Comparison of ENCODE assay signal across 8 cellular contexts in genomic region chr1:1788646-1789431, GRCh38. TPM values are rescaled to one million over a fixed set of nuclear protein-coding genes. Genes with fewer than 3 reads are reported as not detected.
DNase-seq lines count a peak whose midpoint lies in the region; ATAC-seq and TF ChIP-seq lines count a peak whose summit lies in the region.

No MANE protein-coding gene starts in this region.

- POLR2A ChIA-PET in A673 (lab: Charles Lee; ENCODE audit: low non-redundant PET): no interaction called here
- POLR2A ChIA-PET in GM10248 (lab: Yijun Ruan, JAX): no interaction called here
- POLR2A ChIA-PET in SK-N-SH (lab: Yijun Ruan, JAX): no interaction called here

- H3F3A ChIP-seq in SK-N-SH (replicated peaks; ENCODE audit: insufficient read depth): peaks cover 38% of the 10 kb centered on the region

- peaks cover 89% of the 10 kb centered on the region for H3K36me3 ChIP-seq in A673 (ENCODE audit: insufficient read depth, low read length, poor library complexity, severe bottlenecking)
- H3K36me3 ChIP-seq in SK-N-SH (replicated peaks in 1 of 2; ENCODE audit: control insufficient read depth in 1 of 2, insufficient read depth in 2 of 2, low read length in 1 of 2): peaks cover 44 to 77% of the 10 kb centered on the region in 2 experiments

- no peaks in the 10 kb centered on the region for H3K4me1 ChIP-seq in A673 (ENCODE audit: insufficient read depth, low read length, poor library complexity, severe bottlenecking)
- no peaks in the 10 kb centered on the region; a peak in 1 of 4 replicates for H3K4me1 ChIP-seq in SK-N-SH (ENCODE audit: control insufficient read depth in 1 of 2, insufficient read depth in 2 of 2, low read depth in 1 of 2, low read length in 1 of 2)

- ATAC-seq in left ventricle myocardium superior (no peak), GM21529 (IDR thresholded peaks at IDR 0.05; ENCODE audit: unreplicated experiment) (no peak), HG03097 (IDR thresholded peaks at IDR 0.05; ENCODE audit: low FRiP score, unreplicated experiment) (no peak)

- H2AFZ ChIP-seq in SK-N-SH (ENCODE audit: low read depth): no peak overlapping the region

- no peak overlapping the region for H3K9ac ChIP-seq in SK-N-SH

- no peaks in the 10 kb centered on the region for H3K27me3 ChIP-seq in A673 (replicated peaks; ENCODE audit: insufficient read depth, low read depth, low read length, poor library complexity)
- no peaks in the 10 kb centered on the region for H3K27me3 ChIP-seq in SK-N-SH (ENCODE audit: insufficient read depth)

- H4K20me1 ChIP-seq in SK-N-SH (ENCODE audit: insufficient read depth): peaks cover 38% of the 10 kb centered on the region; the same call in 1 of the 2 replicates

- H3K4me3 ChIP-seq in A673 (ENCODE audit: low read depth, low read length, poor library complexity, severe bottlenecking) (no peak overlapping the region), SK-N-SH (ENCODE audit: low read depth in 2 of 2, low read length in 1 of 2) (no peak overlapping the region)

- TF ChIP-seq CTCF in A673 (conservative IDR thresholded peaks at IDR 0.05; ENCODE audit: low read depth, low read length) (peak; percentile 50), GM10248 (IDR thresholded peaks at IDR 0.05; ENCODE audit: control extremely low read depth, extremely low read depth, low read depth, missing control alignments) (peak; percentile 52), SK-N-SH (IDR thresholded peaks at IDR 0.05) (peak; percentile 49)

- CTCF ChIA-PET in A673 (lab: Charles Lee): interaction anchor here (1.4 kb wide), 1 partner anchor 117 kb away, joined by 9 read pairs; no protein-coding TSS in a partner anchor
- CTCF ChIA-PET in GM10248 (lab: Yijun Ruan, JAX): interaction anchor here (0.8 to 1.9 kb wide), 6 partner anchors 9 to 120 kb away, joined by 3 to 5 read pairs (median 4); no protein-coding TSS in a partner anchor
- CTCF ChIA-PET in SK-N-SH (lab: Yijun Ruan, JAX): interaction anchor here (0.7 to 3.5 kb wide), 17 partner anchors 10 to 123 kb away, joined by 3 to 25 read pairs (median 4); partner anchors contain the start of gene GNB1

- intact Hi-C loops in A673 (cut with micrococcal nuclease; ENCODE audit: unreplicated experiment): no loop called here
- intact Hi-C loops in left ventricle myocardium superior (cut with micrococcal nuclease): no loop called here

- H3K27ac ChIP-seq in A673 (ENCODE audit: low read depth, low read length, poor library complexity, severe bottlenecking) (peak overlapping the region; percentile 50), SK-N-SH (ENCODE audit: low read depth in 2 of 2, low read length in 1 of 2) (peak overlapping the region in 1 of 2 experiments; percentile 11; a peak in 1 of 4 replicates)

- H3K9me3 ChIP-seq in A673 (ENCODE audit: low read depth, low read length, poor library complexity, severe bottlenecking): no peaks in the 10 kb centered on the region
- H3K9me3 ChIP-seq in SK-N-SH: no peaks in the 10 kb centered on the region

- H3K4me2 ChIP-seq in SK-N-SH: no peak overlapping the region

- no peak for TF ChIP-seq EP300 in SK-N-SH (IDR thresholded peaks at IDR 0.05; ENCODE audit: borderline replicate concordance in 1 of 2, low read depth in 1 of 2, low read length in 1 of 2)

- BruUV-seq in A673 (replicated peaks; lab: Mats Ljungman, UMichigan): no TSS peak

- peak; percentile 44 for TF ChIP-seq RAD21 in SK-N-SH (IDR thresholded peaks at IDR 0.05; ENCODE audit: low read length)

- H3K79me2 ChIP-seq in SK-N-SH (ENCODE audit: insufficient read depth): peaks cover 72% of the 10 kb centered on the region; the same call in 1 of the 2 replicates

- no peak for DNase-seq in A673 (ENCODE audit: low spot score)
- DNase-seq in GM10248 (ENCODE audit: extremely low spot score): no peak
- peak; percentile 53 for DNase-seq in SK-N-SH
- DNase-seq in left ventricle myocardium superior: peak; percentile 49
- DNase-seq in NCI-H1417 treated with DMSO at 0.1 percent for 48 hours (lab: John Stamatoyannopoulos, UW): no peak
- DNase-seq in NCI-H146 treated with DMSO at 0.1 percent for 48 hours (lab: John Stamatoyannopoulos, UW; ENCODE audit: unreplicated experiment): no peak

- WGBS in SK-N-SH (ENCODE audit: low lambda C conversion rate): 87% methylated on average over 18 of the region's 25 CpGs

- H3K9me2 ChIP-seq in SK-N-SH: no peaks in the 10 kb centered on the region

TF ChIP-seq in SK-N-SH, 30 proteins besides CTCF, POLR2A, EP300 and RAD21:
- TF ChIP-seq PBX3 (IDR thresholded peaks at IDR 0.05): no peak
- no peak for TF ChIP-seq FOSL2 (IDR thresholded peaks at IDR 0.05; ENCODE audit: borderline replicate concordance, low read depth)
- no peak for TF ChIP-seq SIN3A (IDR thresholded peaks at IDR 0.05; ENCODE audit: borderline replicate concordance, low read depth, low read length)
- TF ChIP-seq GABPA (IDR thresholded peaks at IDR 0.05; ENCODE audit: low read depth): no peak
- TF ChIP-seq, protein P1, sequence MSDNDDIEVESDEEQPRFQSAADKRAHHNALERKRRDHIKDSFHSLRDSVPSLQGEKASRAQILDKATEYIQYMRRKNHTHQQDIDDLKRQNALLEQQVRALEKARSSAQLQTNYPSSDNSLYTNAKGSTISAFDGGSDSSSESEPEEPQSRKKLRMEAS (IDR thresholded peaks at IDR 0.05; ENCODE audit: low read depth): no peak
- no peak for TF ChIP-seq IRF3 (IDR thresholded peaks at IDR 0.05; ENCODE audit: low read depth, low read length)
- peak; percentile 43; the same call in 1 of the 2 replicates for TF ChIP-seq SMC3 (IDR thresholded peaks at IDR 0.05; ENCODE audit: low read depth, low read length)

RNA-seq across cellular contexts. Expression of gene NADK, which starts 10.6 kb away (rescaled TPM):
- total RNA-seq in A673 (2021): 81.3 and 86.2 TPM in 2 replicates
- 66.2 and 70.4 TPM in 2 replicates for polyA plus RNA-seq in SK-N-SH (2012; rRNA removed)
- polyA plus RNA-seq in SK-N-SH (2012; cell fraction: cytosol; rRNA removed): 31.7 and 41.3 TPM in 2 replicates
- 171 and 178 TPM in 2 replicates for polyA plus RNA-seq in SK-N-SH (2012; cell fraction: nucleus; rRNA removed)
- total RNA-seq in left ventricle myocardium superior: 24.4 TPM

Comparison
In these comparisons a context has a peak if more than half of its experiments do, and no peak if none do; other contexts are left out.
1. DNase-seq: peak in SK-N-SH (single experiment) and left ventricle myocardium superior (single experiment); none in A673 (single experiment), GM10248 (single experiment), NCI-H1417 treated with DMSO at 0.1 percent for 48 hours (single experiment) and NCI-H146 treated with DMSO at 0.1 percent for 48 hours (single experiment).
2. Peak in every context shown above with its lines, with median percentiles within 50 percentile points of each other: CTCF ChIP-seq.